8 cellular contexts compared by ENCODE assay signal in genomic region chr12:110468212-110469048, GRCh38. TPM values are rescaled to one million over a fixed set of nuclear protein-coding genes. Genes with fewer than 3 reads are reported as not detected.
DNase-seq lines count a peak whose midpoint lies in the region; ATAC-seq, FAIRE-seq and TF ChIP-seq lines count a peak whose summit lies in the region.

Gene FAM216A (plus strand): TSS chr12:110468845. CDS start chr12:110468876, 31 bp downstream.
Gene GPN3 (minus strand): TSS chr12:110468257. CDS start chr12:110468203, 54 bp downstream.

- peaks cover 18 to 25% of the 10 kb centered on the region in 2 donors for H3K36me3 Mint-ChIP-seq in CD14-positive monocyte

- peaks cover 25% of the 10 kb centered on the region for H3K4me1 Mint-ChIP-seq in CD14-positive monocyte

- peak; percentile 99 for FAIRE-seq in HepG2 (lab: Jason Lieb, UNC)

- peak within 1 kb of the TSS; percentile 100 for H3K4me3 Mint-ChIP-seq in CD14-positive monocyte

- peak within 1 kb of the TSS; percentile 90 to 98 (median 95) for H3K27ac Mint-ChIP-seq in CD14-positive monocyte

- in situ Hi-C loops in HepG2 (cut with HindIII; ENCODE audit: extremely low pct_ligation_motif_present, low pct_unique_long_range_greater_than_20kb), result no loop called here

- no peaks in the 10 kb centered on the region for H3K9me3 ChIP-seq in HepG2 (ENCODE audit: low read length)

- TF ChIP-seq EP300 in HepG2 (IDR thresholded peaks at IDR 0.05; ENCODE audit: low read depth in 2 of 2, low read length in 2 of 2) (peak in 1 of 2 experiments; percentile 50; a peak in 1 of 4 replicates), HepG2 (CRISPR knock-in tag; IDR thresholded peaks at IDR 0.05; ENCODE audit: borderline replicate concordance) (no peak)

- 1% methylated on average over 33 of the region's 79 CpGs for WGBS in HepG2 (ENCODE audit: low lambda C conversion rate)

- H3K9ac ChIP-seq in HepG2 (ENCODE audit: insufficient read depth, low read depth, low read length), result peak within 1 kb of the TSS; percentile 94

- H3K79me2 ChIP-seq in HepG2 (ENCODE audit: insufficient read depth, low read length), result peaks cover 22% of the 10 kb centered on the region

- no peaks in the 10 kb centered on the region for H4K20me1 ChIP-seq in HepG2 (ENCODE audit: insufficient read depth, low read length)

- CTCF ChIA-PET in HepG2 (lab: Yijun Ruan, JAX; ENCODE audit: low intra/inter-chr PET ratio, low total read pairs), result interaction anchor here (1.1 to 2.6 kb wide), 5 partner anchors 19 to 230 kb away, joined by 3 to 12 read pairs (median 4); partner anchors contain the start of gene ARPC3

- no peaks in the 10 kb centered on the region for H3K9me3 Mint-ChIP-seq in CD14-positive monocyte

- peak within 1 kb of the TSS; percentile 81 for H3K27ac ChIP-seq in HepG2 (ENCODE audit: extremely low read length, insufficient read depth, low read length)

- no peak for TF ChIP-seq CTCF in CD14-positive monocyte (IDR thresholded peaks at IDR 0.05)
- 0 out of 2 replicates have a peak, but pooled peaks have one; percentile 1 for TF ChIP-seq CTCF in HepG2 (CRISPR knock-in tag; IDR thresholded peaks at IDR 0.05)

- POLR2A ChIA-PET in HepG2 (lab: Yijun Ruan, JAX), result interaction anchor here (0.8 to 2.7 kb wide), 16 partner anchors 10 to 275 kb away, joined by 3 to 49 read pairs (median 4); partner anchors contain the start of genes ARPC3, PPP1CC, PPTC7 and RAD9B

- TF ChIP-seq RAD21 in HepG2 (CRISPR knock-in tag; IDR thresholded peaks at IDR 0.05), result no peak

- TF ChIP-seq POLR2A in HepG2 (IDR thresholded peaks at IDR 0.05; ENCODE audit: insufficient read depth in 1 of 2, low read depth in 2 of 2, low read length in 2 of 2), result peak; percentile 70 to 91

- H3K27me3 ChIP-seq in HepG2 (ENCODE audit: control insufficient read depth in 1 of 2, insufficient read depth in 2 of 2, low read length in 2 of 2), result peaks cover 0 to 3% of the 10 kb centered on the region in 2 experiments; a peak in 1 of 5 replicates

- peak within 1 kb of the TSS; percentile 86 to 92 (median 91) for H3K4me3 ChIP-seq in HepG2 (replicated peaks in 1 of 3; ENCODE audit: insufficient read depth in 1 of 3, low read depth in 2 of 3, low read length in 3 of 3)

- H3K4me2 ChIP-seq in HepG2 (ENCODE audit: low read depth, low read length), result peak within 1 kb of the TSS; percentile 96

- H3K36me3 ChIP-seq in HepG2 (replicated peaks in 1 of 2; ENCODE audit: control insufficient read depth in 1 of 2, insufficient read depth in 2 of 2, low read length in 2 of 2), result peaks cover 3 to 15% of the 10 kb centered on the region in 2 experiments; a peak in 3 of 5 replicates

- ATAC-seq in GM19397 (IDR thresholded peaks at IDR 0.05; ENCODE audit: unreplicated experiment), result peak; percentile 66
- ATAC-seq in HG03571 (IDR thresholded peaks at IDR 0.05; ENCODE audit: unreplicated experiment), result peak; percentile 69
- ATAC-seq in HepG2, result peak; percentile 91

- DNase-seq in CD14-positive monocyte (ENCODE audit: low spot score), result peak; percentile 95
- DNase-seq in NCI-H82 (lab: John Stamatoyannopoulos, UW), result peak; percentile 100
- DNase-seq in activated CD4-positive, alpha-beta T cell treated with anti-CD3 and anti-CD28 coated beads, Interleukin-2, amount 50 U/mL, for 48 hours, result peak; percentile 93 to 97
- peak; percentile 97 to 99 for DNase-seq in dermis microvascular lymphatic vessel endothelial cell (ENCODE audit: low read depth in 2 of 2)
- peak; percentile 97 for DNase-seq in HepG2 (ENCODE audit: low spot score)
- peak; percentile 91 for DNase-seq in stimulated activated CD4-positive, alpha-beta T cell treated with anti-CD3 and anti-CD28 coated beads, Interleukin-4, amount 100 ng/mL, for 1 hour

- no peaks in the 10 kb centered on the region for H3K27me3 Mint-ChIP-seq in CD14-positive monocyte (ENCODE audit: low read depth in 3 of 3)

- intact Hi-C loops in CD14-positive monocyte (cut with micrococcal nuclease), result loop anchor here (1.0 to 5.0 kb wide), 5 partner anchors 18 to 139 kb away; partner anchors contain the start of genes RAD9B (in 2 of the 2), VPS29 (in 2 of the 2) and ARPC3 (in 1 of the 2)
- intact Hi-C loops in HepG2 (cut with micrococcal nuclease; ENCODE audit: unreplicated experiment), result loop anchor here (1.0 to 2.0 kb wide), 3 partner anchors 18 to 230 kb away; partner anchors contain the start of gene ARPC3

- TSS peak; percentile 82 for BruUV-seq in HepG2 (replicated peaks; lab: Mats Ljungman, UMichigan)

- H3K4me1 ChIP-seq in HepG2 (ENCODE audit: insufficient read depth, low read length), result peaks cover 24% of the 10 kb centered on the region

- H2AFZ ChIP-seq in HepG2 (ENCODE audit: low read length), result no peak within 1 kb of the TSS

TF ChIP-seq in HepG2, 621 proteins besides CTCF, POLR2A, EP300 and RAD21 (continues in another document):
- TF ChIP-seq ZNF441 (CRISPR knock-in tag; IDR thresholded peaks at IDR 0.05; ENCODE audit: borderline replicate concordance), result peak; percentile 39; the same call in 1 of the 2 replicates
- TF ChIP-seq ZNF160 (CRISPR knock-in tag; IDR thresholded peaks at IDR 0.05), result 0 out of 2 replicates have a peak, but pooled peaks have one; percentile 48
- peak; percentile 37; the same call in 1 of the 2 replicates for TF ChIP-seq ZNF337 (CRISPR knock-in tag; IDR thresholded peaks at IDR 0.05; ENCODE audit: borderline replicate concordance, low read depth)
- TF ChIP-seq YY1 (IDR thresholded peaks at IDR 0.05; ENCODE audit: insufficient read depth, insufficient replicate concordance, low read depth, low read length), result peak; percentile 82
- TF ChIP-seq SATB2 (CRISPR knock-in tag; IDR thresholded peaks at IDR 0.05), result peak; percentile 66; the same call in 1 of the 2 replicates

RNA-seq across cellular contexts. Expression of gene FAM216A, which starts in this region (rescaled TPM):
- polyA plus RNA-seq in CD14-positive monocyte (1 to 10 TPM; 5.1 to 6.2 TPM), HepG2 (2011; rRNA removed) (26.9 and 31.2 TPM in 2 replicates)
- total RNA-seq in dermis microvascular lymphatic vessel endothelial cell (7.6 and 9.9 TPM in 2 replicates), HepG2 (2016; rRNA removed; fragmentation: Illumina TruSeq; extraction: Trizol) (19.4 and 20.3 TPM in 2 replicates)
- total RNA-seq in HepG2 (2016; cell fraction: cytosol; rRNA removed; fragmentation: Illumina TruSeq; extraction: Trizol; ENCODE audit: low read depth), result 15.2 and 19.2 TPM in 2 replicates
- 19.5 and 21.9 TPM in 2 replicates for total RNA-seq in HepG2 (2016; cell fraction: insoluble cytoplasmic fraction; rRNA removed; fragmentation: Illumina TruSeq; extraction: Trizol)
- 8.0 and 9.8 TPM in 2 replicates for total RNA-seq in HepG2 (2016; cell fraction: membrane; rRNA removed; fragmentation: Illumina TruSeq; extraction: Trizol)
- 9.2 and 11.8 TPM in 2 replicates for total RNA-seq in HepG2 (2016; cell fraction: nucleus; rRNA removed; fragmentation: Illumina TruSeq; extraction: Trizol)
- 21.4 and 24.9 TPM in 2 replicates for polyA plus RNA-seq in HepG2 (2011; cell fraction: cytosol; rRNA removed)
- 18.2 and 18.7 TPM in 2 replicates for polyA plus RNA-seq in HepG2 (2011; cell fraction: nucleus; rRNA removed)
- polyA plus RNA-seq in HepG2 (2012), result 15.3 and 18.9 TPM in 2 replicates
- 2.7 and 3.4 TPM in 2 replicates for polyA plus RNA-seq in HepG2 (2016; cell fraction: cytosol; fragmentation: Illumina TruSeq; extraction: Trizol; ENCODE audit: low read depth)
- 22.7 and 22.9 TPM in 2 replicates for polyA plus RNA-seq in HepG2 (2016; cell fraction: insoluble cytoplasmic fraction; fragmentation: Illumina TruSeq; extraction: Trizol; ENCODE audit: low read depth)
- polyA plus RNA-seq in HepG2 (2016; cell fraction: membrane; fragmentation: Illumina TruSeq; extraction: Trizol; ENCODE audit: low read depth), result 4.1 and 6.1 TPM in 2 replicates
- polyA plus RNA-seq in HepG2 (2016; cell fraction: nucleus; fragmentation: Illumina TruSeq; extraction: Trizol; ENCODE audit: insufficient read depth, low read depth), result 16.8 and 18.7 TPM in 2 replicates
- polyA minus RNA-seq in HepG2 (2011; rRNA and poly(A)+ RNA removed; ENCODE audit: low replicate concordance), result 16.3 and 32.2 TPM in 2 replicates
- 9.6 and 10.2 TPM in 2 replicates for polyA minus RNA-seq in HepG2 (2011; cell fraction: cytosol; rRNA and poly(A)+ RNA removed)
- 20.1 and 21.0 TPM in 2 replicates for polyA minus RNA-seq in HepG2 (2011; cell fraction: nucleus; rRNA and poly(A)+ RNA removed)

RNA-seq across cellular contexts. Expression of gene GPN3, which starts in this region (rescaled TPM):
- polyA plus RNA-seq in CD14-positive monocyte, result 10 to 100 TPM; 25.3 to 52.4 TPM
- 16.8 and 19.1 TPM in 2 replicates for total RNA-seq in dermis microvascular lymphatic vessel endothelial cell
- total RNA-seq in HepG2 (2016; rRNA removed; fragmentation: Illumina TruSeq; extraction: Trizol), result 29.5 and 41.4 TPM in 2 replicates
- total RNA-seq in HepG2 (2016; cell fraction: cytosol; rRNA removed; fragmentation: Illumina TruSeq; extraction: Trizol; ENCODE audit: low read depth), result 5.9 and 7.1 TPM in 2 replicates
- total RNA-seq in HepG2 (2016; cell fraction: insoluble cytoplasmic fraction; rRNA removed; fragmentation: Illumina TruSeq; extraction: Trizol), result 27.6 and 45.7 TPM in 2 replicates
- 11.7 and 13.4 TPM in 2 replicates for total RNA-seq in HepG2 (2016; cell fraction: membrane; rRNA removed; fragmentation: Illumina TruSeq; extraction: Trizol)
- 11.3 and 13.6 TPM in 2 replicates for total RNA-seq in HepG2 (2016; cell fraction: nucleus; rRNA removed; fragmentation: Illumina TruSeq; extraction: Trizol)
- 15.7 and 28.7 TPM in 2 replicates for polyA plus RNA-seq in HepG2 (2011; rRNA removed)
- polyA plus RNA-seq in HepG2 (2011; cell fraction: cytosol; rRNA removed), result 16.6 and 23.7 TPM in 2 replicates
- polyA plus RNA-seq in HepG2 (2011; cell fraction: nucleus; rRNA removed), result 3.1 and 4.0 TPM in 2 replicates
- 16.0 and 21.5 TPM in 2 replicates for polyA plus RNA-seq in HepG2 (2012)
- polyA plus RNA-seq in HepG2 (2016; cell fraction: cytosol; fragmentation: Illumina TruSeq; extraction: Trizol; ENCODE audit: low read depth), result 5.8 and 6.3 TPM in 2 replicates
- 41.0 and 48.7 TPM in 2 replicates for polyA plus RNA-seq in HepG2 (2016; cell fraction: insoluble cytoplasmic fraction; fragmentation: Illumina TruSeq; extraction: Trizol; ENCODE audit: low read depth)
- polyA plus RNA-seq in HepG2 (2016; cell fraction: membrane; fragmentation: Illumina TruSeq; extraction: Trizol; ENCODE audit: low read depth), result 8.6 and 10.1 TPM in 2 replicates
- polyA plus RNA-seq in HepG2 (2016; cell fraction: nucleus; fragmentation: Illumina TruSeq; extraction: Trizol; ENCODE audit: insufficient read depth, low read depth), result 20.1 and 22.8 TPM in 2 replicates
- polyA minus RNA-seq in HepG2 (2011; rRNA and poly(A)+ RNA removed; ENCODE audit: low replicate concordance), result 15.6 and 33.6 TPM in 2 replicates
- polyA minus RNA-seq in HepG2 (2011; cell fraction: cytosol; rRNA and poly(A)+ RNA removed), result 15.4 and 16.1 TPM in 2 replicates
- polyA minus RNA-seq in HepG2 (2011; cell fraction: nucleus; rRNA and poly(A)+ RNA removed), result 4.2 and 7.6 TPM in 2 replicates

Comparison
In these comparisons a context has a peak if more than half of its experiments do, and no peak if none do; other contexts are left out.
1. Peak in every context shown above with its lines: DNase-seq, ATAC-seq, H3K4me3 ChIP-seq and H3K27ac ChIP-seq.